In the genomic region with DNA sequence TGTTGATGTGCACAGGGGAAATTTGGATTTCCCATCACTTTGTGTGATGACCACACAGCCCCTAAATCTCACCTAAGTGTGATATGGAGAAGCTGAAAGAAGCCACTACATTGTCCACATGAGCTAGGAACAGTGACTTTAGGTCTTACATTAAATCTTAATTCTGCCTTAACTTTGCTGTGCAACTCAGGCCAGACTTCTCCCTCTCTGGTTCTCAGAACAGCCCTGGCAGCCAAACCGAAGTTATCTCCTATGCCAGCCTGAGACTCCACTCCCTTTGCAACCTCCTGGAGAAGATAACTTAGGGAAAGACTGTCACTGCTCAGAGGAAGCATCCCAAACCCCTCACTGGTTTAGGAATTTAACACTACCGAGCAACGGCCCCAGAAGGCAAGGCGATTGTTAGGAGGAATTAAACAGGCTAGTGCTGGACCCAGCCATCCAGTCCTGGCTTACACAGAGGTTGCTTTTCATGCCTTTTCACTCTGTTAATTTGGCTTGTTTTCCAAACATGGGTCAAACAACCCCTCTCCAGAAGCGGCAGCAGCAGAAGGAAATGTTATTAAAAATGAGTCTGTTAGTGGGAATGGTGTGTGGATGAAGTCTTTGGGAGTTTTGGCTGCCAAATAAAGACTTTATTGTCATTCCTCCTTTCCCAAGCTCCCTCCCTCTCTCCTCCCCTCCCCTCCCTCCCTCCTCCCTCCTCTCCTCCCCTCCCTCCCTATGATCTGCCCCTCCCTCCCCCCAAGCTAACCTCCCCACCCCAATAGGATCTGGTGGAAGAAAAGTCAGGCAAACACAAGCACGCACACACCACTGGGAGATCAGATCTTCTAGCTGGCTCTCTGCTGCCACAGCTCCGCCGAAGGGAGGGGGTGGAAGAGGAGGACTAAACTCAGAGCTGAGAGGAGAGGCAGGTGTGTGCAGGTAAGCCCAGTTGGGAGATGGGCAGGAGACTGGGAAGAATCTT, we compare ENCODE assay signal across 9 cellular contexts. TPM values are rescaled to one million over a fixed set of nuclear protein-coding genes. Genes with fewer than 3 reads are reported as not detected.
DNase-seq lines count a peak whose midpoint lies in the region; ATAC-seq and TF ChIP-seq lines count a peak whose summit lies in the region.
"Had no signal": no experiment of that assay in that cellular context is flagged by ENCODE, and none has a peak within 500 bp of the region (broad histone marks: within the 10 kb centered on the region; RNA-seq: fewer than 3 reads in every experiment).

TSS of gene PRELP (plus strand) at position 795 of the 970 bp plus-strand sequence. CDS start 7,379 bp downstream, outside the sequence.

- no peak for ATAC-seq in HG02571 (IDR thresholded peaks at IDR 0.05; ENCODE audit: unreplicated experiment)

- POLR2A ChIA-PET in AG04449 (lab: Yijun Ruan, JAX), result no interaction called here

- TF ChIP-seq CTCF in AG04449 (IDR thresholded peaks at IDR 0.05; ENCODE audit: insufficient read depth, low read length, missing control alignments), result peak; percentile 33
- TF ChIP-seq CTCF in endodermal cell (conservative IDR thresholded peaks at IDR 0.05), result no peak
- TF ChIP-seq CTCF in mesothelial cell of epicardium (IDR thresholded peaks at IDR 0.05; ENCODE audit: unreplicated experiment), result no peak

- H3K4me3 Mint-ChIP-seq in endodermal cell, result peak within 1 kb of the TSS; percentile 8
- peak within 1 kb of the TSS; percentile 2 for H3K4me3 Mint-ChIP-seq in mesothelial cell of epicardium

- no peaks in the 10 kb centered on the region for H3K27me3 ChIP-seq in endodermal cell (ENCODE audit: control insufficient read depth, insufficient read depth, low read length, poor library complexity, severe bottlenecking)

- H3K27me3 Mint-ChIP-seq in endodermal cell (ENCODE audit: insufficient read depth), result peaks cover 6% of the 10 kb centered on the region
- peaks cover 1% of the 10 kb centered on the region for H3K27me3 Mint-ChIP-seq in mesothelial cell of epicardium (ENCODE audit: low read depth)

- DNase-seq in AG04449 (ENCODE audit: low read depth, low spot score), result no peak
- DNase-seq in NCI-H146 treated with DMSO at 0.1 percent for 48 hours (lab: John Stamatoyannopoulos, UW; ENCODE audit: unreplicated experiment), result peak; percentile 60
- peak; percentile 90 for DNase-seq in endodermal cell
- DNase-seq in mesothelial cell of epicardium (ENCODE audit: low spot score in 2 of 2, unreplicated experiment in 2 of 2), result no peak
- DNase-seq in HUDEP-2 (lab: John Stamatoyannopoulos, UW; ENCODE audit: unreplicated experiment in 76 of 76), result no peak
- DNase-seq in effector CD4-positive, alpha-beta T cell, result no peak
- no peak for DNase-seq in ACHN

- CTCF ChIA-PET in AG04449 (lab: Yijun Ruan, JAX), result interaction anchor here (0.9 to 29.5 kb wide), 12 partner anchors 10 to 207 kb away, joined by 3 to 683 read pairs (median 4); partner anchors contain the start of gene FMOD

- in situ Hi-C loops in ACHN (cut with HindIII; ENCODE audit: low pct_ligation_motif_present, low pct_unique_long_range_greater_than_20kb, low sequenced_read_pairs), result loop anchor here (10.0 kb wide), 1 partner anchor 110 kb away; no protein-coding TSS in a partner anchor

- no peaks in the 10 kb centered on the region for H3K36me3 ChIP-seq in endodermal cell (ENCODE audit: control insufficient read depth, insufficient read depth, low read length)

- H3K36me3 Mint-ChIP-seq in endodermal cell (ENCODE audit: low read depth), result no peaks in the 10 kb centered on the region
- no peaks in the 10 kb centered on the region for H3K36me3 Mint-ChIP-seq in mesothelial cell of epicardium

- H3K27ac ChIP-seq in endodermal cell (ENCODE audit: low read depth, low read length), result no peak within 1 kb of the TSS
- H3K27ac ChIP-seq: HL-60 had no signal

- H3K27ac Mint-ChIP-seq in endodermal cell (peak within 1 kb of the TSS; percentile 64), mesothelial cell of epicardium (peak within 1 kb of the TSS; percentile 84)

- no peak within 1 kb of the TSS for H3K9ac ChIP-seq in endodermal cell (ENCODE audit: extremely low read depth, low read length, poor library complexity, severe bottlenecking)

- 13 to 17% methylated on average over 3 to 8 of the region's 8 CpGs for WGBS in endodermal cell (ENCODE audit: insufficient coverage in 1 of 2, insufficient read length in 1 of 2), 2 experiments

- H3K4me3 ChIP-seq in AG04449 (ENCODE audit: low read depth, low read length) (peak within 1 kb of the TSS; percentile 50), endodermal cell (ENCODE audit: low read length) (no peak within 1 kb of the TSS)

- peaks cover 27% of the 10 kb centered on the region for H3K4me1 Mint-ChIP-seq in endodermal cell
- H3K4me1 Mint-ChIP-seq in mesothelial cell of epicardium, result peaks cover 21% of the 10 kb centered on the region

- H3K4me1 ChIP-seq in endodermal cell (ENCODE audit: control insufficient read depth, insufficient read depth, low read length), result peaks cover 6% of the 10 kb centered on the region

- H3K9me3 Mint-ChIP-seq in endodermal cell (no peaks in the 10 kb centered on the region), mesothelial cell of epicardium (no peaks in the 10 kb centered on the region)

- no peaks in the 10 kb centered on the region for H3K9me3 ChIP-seq in endodermal cell (ENCODE audit: control insufficient read depth, low read length)

RNA-seq across cellular contexts. Expression of gene PRELP, which starts in this region (rescaled TPM):
- total RNA-seq in endodermal cell (1 to 10 TPM in 1 of 2 donors, under 1 TPM in 1; 0.66 to 3.9 TPM), mesothelial cell of epicardium (2.8 to 3.3 TPM (median 3.2 TPM) in 3 replicates)
- polyA plus RNA-seq in endodermal cell (2013, experiment 1 of 2), result 3.9 TPM
- 3.7 TPM for polyA plus RNA-seq in endodermal cell (2013, experiment 2 of 2)

Comparison
In these comparisons a context has a peak if more than half of its experiments do, and no peak if none do; other contexts are left out.
1. DNase-seq: peak in NCI-H146 treated with DMSO at 0.1 percent for 48 hours (single experiment) and endodermal cell (single experiment); none in AG04449 (single experiment), mesothelial cell of epicardium (0 of 2), HUDEP-2 (0 of 76), effector CD4-positive, alpha-beta T cell (single experiment) and ACHN (single experiment).